In the genomic region with DNA sequence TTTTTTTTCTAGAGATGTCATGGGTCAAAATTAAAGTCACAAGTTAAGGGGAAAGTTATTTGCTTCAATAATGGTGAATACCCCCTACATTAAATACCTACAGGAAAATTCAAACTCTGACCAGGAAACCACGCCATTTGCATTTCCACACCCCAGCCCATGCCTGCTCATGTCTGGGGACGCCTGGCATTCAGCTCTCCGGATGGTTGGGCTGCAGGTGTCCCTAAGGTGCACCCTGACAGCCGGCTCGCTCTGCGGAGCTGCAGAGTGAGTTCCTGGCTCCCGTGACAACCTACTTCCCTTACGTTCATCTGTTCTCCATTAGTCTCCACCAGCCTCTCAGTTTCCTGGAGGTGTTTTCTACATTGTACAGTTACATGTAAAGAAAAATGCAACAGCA, we compare ENCODE assay signal across 11 cellular contexts.
A peak's percentile ranks its signal among the peaks of the same experiment; 100 is the strongest.
DNase-seq lines count a peak whose midpoint lies in the region; ATAC-seq lines count a peak whose summit lies in the region.
"Had no signal": no experiment of that assay in that cellular context is flagged by ENCODE, and none has a peak within 500 bp of the region (broad histone marks: within the 10 kb centered on the region; RNA-seq: fewer than 3 reads in every experiment).

No MANE protein-coding gene starts in this region.

- H3K27me3 Mint-ChIP-seq in stimulated activated naive B cell treated with anti-CD40 and anti-IgM and Interleukin-4, amounts not matched to agents 10 μg/mL and 1 μg/mL and 100 μg/mL, for 72 hours, result no peaks in the 10 kb centered on the region

- peak overlapping the region; percentile 88 for H3K27ac Mint-ChIP-seq in stimulated activated naive B cell treated with anti-CD40 and anti-IgM and Interleukin-4, amounts not matched to agents 10 μg/mL and 1 μg/mL and 100 μg/mL, for 72 hours

- H3K36me3 Mint-ChIP-seq in stimulated activated naive B cell treated with anti-CD40 and anti-IgM and Interleukin-4, amounts not matched to agents 10 μg/mL and 1 μg/mL and 100 μg/mL, for 72 hours, result peaks cover 46 to 58% of the 10 kb centered on the region in 2 donors

- peaks cover 3 to 11% of the 10 kb centered on the region in 2 donors for H3K9me3 Mint-ChIP-seq in stimulated activated naive B cell treated with anti-CD40 and anti-IgM and Interleukin-4, amounts not matched to agents 10 μg/mL and 1 μg/mL and 100 μg/mL, for 72 hours

- peak overlapping the region; percentile 18 to 67 for H3K4me3 Mint-ChIP-seq in stimulated activated naive B cell treated with anti-CD40 and anti-IgM and Interleukin-4, amounts not matched to agents 10 μg/mL and 1 μg/mL and 100 μg/mL, for 72 hours

- peaks cover 24 to 54% of the 10 kb centered on the region in 2 donors for H3K4me1 Mint-ChIP-seq in stimulated activated naive B cell treated with anti-CD40 and anti-IgM and Interleukin-4, amounts not matched to agents 10 μg/mL and 1 μg/mL and 100 μg/mL, for 72 hours

- DNase-seq in NCI-H526 (lab: John Stamatoyannopoulos, UW) (peak; percentile 83 to 91), UCSD-AML1 (lab: John Stamatoyannopoulos, UW; ENCODE audit: unreplicated experiment) (no peak), NCI-H1105 treated with DMSO at 0.1 percent for 48 hours (lab: John Stamatoyannopoulos, UW) (no peak), NOMO-1 (lab: John Stamatoyannopoulos, UW; ENCODE audit: unreplicated experiment in 2 of 2) (no peak)
- peak; percentile 80 for DNase-seq in stimulated activated naive B cell treated with anti-CD40 and anti-IgM and Interleukin-4, amounts not matched to agents 10 μg/mL and 1 μg/mL and 100 μg/mL, for 72 hours
- DNase-seq in stimulated activated CD4-positive, alpha-beta T cell treated with anti-CD3 and anti-CD28 coated beads, Interleukin-12 subunit alpha, Interleukin-12 subunit beta, amount 100 ng/mL, for 4 hours, result no peak
- DNase-seq: anterior cingulate cortex, HCEC 1CT had no signal

- ATAC-seq in GM19023 (IDR thresholded peaks at IDR 0.05; ENCODE audit: unreplicated experiment) (peak; percentile 92), HG02678 (IDR thresholded peaks at IDR 0.05; ENCODE audit: unreplicated experiment) (peak; percentile 96)
- ATAC-seq in stimulated activated naive B cell treated with anti-CD40 and anti-IgM and Interleukin-4, amounts not matched to agents 10 μg/mL and 1 μg/mL and 100 μg/mL, for 72 hours (replicated peaks), result peak; percentile 98
- ATAC-seq: Panc1 had no signal

Comparison
In these comparisons a context has a peak if more than half of its experiments do, and no peak if none do; other contexts are left out.
1. DNase-seq: peak in NCI-H526 (2 of 2) and stimulated activated naive B cell treated with anti-CD40 and anti-IgM and Interleukin-4, amounts not matched to agents 10 μg/mL and 1 μg/mL and 100 μg/mL, for 72 hours (single experiment); none in UCSD-AML1 (single experiment), NCI-H1105 treated with DMSO at 0.1 percent for 48 hours (single experiment), stimulated activated CD4-positive, alpha-beta T cell treated with anti-CD3 and anti-CD28 coated beads, Interleukin-12 subunit alpha, Interleukin-12 subunit beta, amount 100 ng/mL, for 4 hours (single experiment) and NOMO-1 (0 of 2).
2. Peak in every context shown above with its lines, with median percentiles within 50 percentile points of each other: ATAC-seq.